9 cellular contexts compared by ENCODE assay signal in the genomic region with DNA sequence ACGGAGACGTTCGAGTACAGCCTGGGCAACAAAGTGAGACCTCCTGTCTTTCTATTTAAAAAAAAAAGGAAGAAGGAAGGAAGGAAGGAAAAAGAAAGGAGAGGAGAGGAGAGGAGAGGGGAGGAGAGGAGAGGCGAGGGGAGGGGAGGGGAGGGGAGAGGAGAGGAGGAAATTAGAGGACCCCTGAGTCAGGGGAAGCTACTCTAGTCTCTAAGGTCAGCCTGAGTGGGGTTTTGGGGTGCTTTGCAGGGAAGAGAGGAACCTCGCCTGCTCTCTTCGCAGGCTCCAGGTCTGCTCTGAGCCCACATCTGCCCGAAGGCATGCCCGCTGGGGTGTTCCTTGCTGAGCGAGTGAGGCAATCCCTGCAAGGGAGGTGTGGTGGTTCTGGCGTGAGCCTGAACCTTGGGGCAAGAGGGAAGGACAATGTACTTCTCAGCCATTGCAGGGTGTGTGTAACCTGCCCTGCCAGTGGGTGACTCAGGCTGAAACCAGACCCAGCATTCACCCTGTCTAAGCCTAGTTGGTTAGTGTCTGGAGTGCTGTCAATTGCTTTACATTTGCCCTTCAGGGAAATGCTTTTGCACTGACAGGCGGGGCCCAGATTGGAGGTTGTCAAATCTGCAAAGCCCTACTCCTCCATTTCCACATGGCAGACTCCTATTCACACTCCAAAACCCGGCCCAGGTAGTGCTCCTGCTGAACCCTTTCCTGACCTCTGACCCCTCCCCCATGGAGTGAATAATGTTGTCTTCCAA. TPM values are rescaled to one million over a fixed set of nuclear protein-coding genes. Genes with fewer than 3 reads are reported as not detected.
DNase-seq lines count a peak whose midpoint lies in the region; ATAC-seq, FAIRE-seq and TF ChIP-seq lines count a peak whose summit lies in the region.
"Had no signal": no experiment of that assay in that cellular context is flagged by ENCODE, and none has a peak within 500 bp of the region (broad histone marks: within the 10 kb centered on the region; RNA-seq: fewer than 3 reads in every experiment).

No MANE protein-coding gene starts in this region.

- H3F3A ChIP-seq in smooth muscle cell (ENCODE audit: low read depth), result no peaks in the 10 kb centered on the region

- no peak for TF ChIP-seq CTCF in smooth muscle cell (IDR thresholded peaks at IDR 0.05; ENCODE audit: borderline replicate concordance, insufficient read depth, poor library complexity, severe bottlenecking)

- no peaks in the 10 kb centered on the region for H3K36me3 Mint-ChIP-seq in dendritic cell treated with granulocyte-macrophage colony-stimulating factor and Interleukin-4, amounts not matched to agents 40 ng/mL and 50 ng/mL, for 4 days (ENCODE audit: low read depth)

- 35% methylated on average over 11 of the region's 12 CpGs for WGBS in smooth muscle cell (ENCODE audit: low lambda C conversion rate)

- H3K4me1 ChIP-seq in smooth muscle cell (ENCODE audit: low read depth), result no peaks in the 10 kb centered on the region

- peak; percentile 21 for DNase-seq in NK-92 treated with Interleukin-12 subunit alpha and Interleukin-12 subunit beta, amount 100 ng/mL, for 24 hours (lab: John Stamatoyannopoulos, UW)
- no peak for DNase-seq in NK-92 (lab: John Stamatoyannopoulos, UW; ENCODE audit: unreplicated experiment)
- DNase-seq in NOMO-1 treated with dmso at 0.1 percent for 144 hours (lab: John Stamatoyannopoulos, UW; ENCODE audit: unreplicated experiment), result peak; percentile 87
- DNase-seq in smooth muscle cell (lab: John Stamatoyannopoulos, UW; ENCODE audit: unreplicated experiment), result no peak
- no peak for DNase-seq in GM19239 (ENCODE audit: insufficient read length, low spot score)
- no peak for DNase-seq in activated CD4-positive, alpha-beta T cell treated with anti-CD3 and anti-CD28 coated beads, Interleukin-2, amount 50 U/mL, for 1 hour
- DNase-seq: activated T-cell treated with anti-CD3 and anti-CD28 coated beads, Interleukin-2, amount 50 U/mL, for 4 hours had no signal

- H3K4me1 Mint-ChIP-seq in dendritic cell treated with granulocyte-macrophage colony-stimulating factor and Interleukin-4, amounts not matched to agents 40 ng/mL and 50 ng/mL, for 4 days (ENCODE audit: low read depth), result peaks cover 53% of the 10 kb centered on the region

- no peak overlapping the region for H3K4me2 ChIP-seq in smooth muscle cell

- intact Hi-C loops in dendritic cell treated with granulocyte-macrophage colony-stimulating factor and Interleukin-4, amounts not matched to agents 40 ng/mL and 50 ng/mL, for 4 days (cut with micrococcal nuclease), result no loop called here

- no peaks in the 10 kb centered on the region for H3K9me3 ChIP-seq in smooth muscle cell (replicated peaks; ENCODE audit: low read depth)

- ATAC-seq in HG02884 (IDR thresholded peaks at IDR 0.05; ENCODE audit: unreplicated experiment), result no peak

- no peaks in the 10 kb centered on the region for H3K79me2 ChIP-seq in smooth muscle cell (ENCODE audit: low read depth)

- peak overlapping the region; percentile 76 for H3K27ac Mint-ChIP-seq in dendritic cell treated with granulocyte-macrophage colony-stimulating factor and Interleukin-4, amounts not matched to agents 40 ng/mL and 50 ng/mL, for 4 days

- H3K36me3 ChIP-seq in smooth muscle cell (ENCODE audit: low read depth), result no peaks in the 10 kb centered on the region

- no peaks in the 10 kb centered on the region for H3K27me3 ChIP-seq in smooth muscle cell (ENCODE audit: low read depth)

- H3K27ac ChIP-seq in smooth muscle cell (ENCODE audit: low read depth), result peak overlapping the region; percentile 81

- no peak overlapping the region for H3K9ac ChIP-seq in smooth muscle cell (ENCODE audit: low read depth)

- peaks cover 38% of the 10 kb centered on the region for H3K27me3 Mint-ChIP-seq in dendritic cell treated with granulocyte-macrophage colony-stimulating factor and Interleukin-4, amounts not matched to agents 40 ng/mL and 50 ng/mL, for 4 days

- no peak for FAIRE-seq in GM19239 (lab: Jason Lieb, UNC)

- H4K20me1 ChIP-seq in smooth muscle cell (ENCODE audit: low read depth), result no peaks in the 10 kb centered on the region

- no peak overlapping the region for H3K4me3 ChIP-seq in smooth muscle cell

- no peak overlapping the region for H3K4me3 Mint-ChIP-seq in dendritic cell treated with granulocyte-macrophage colony-stimulating factor and Interleukin-4, amounts not matched to agents 40 ng/mL and 50 ng/mL, for 4 days
- H3K4me3 Mint-ChIP-seq: activated T-cell treated with anti-CD3 and anti-CD28 coated beads, Interleukin-2, amount 50 U/mL, for 4 hours had no signal

- H2AFZ ChIP-seq in smooth muscle cell (ENCODE audit: low read depth), result no peak overlapping the region

- no peaks in the 10 kb centered on the region for H3K9me3 Mint-ChIP-seq in dendritic cell treated with granulocyte-macrophage colony-stimulating factor and Interleukin-4, amounts not matched to agents 40 ng/mL and 50 ng/mL, for 4 days
- H3K9me3 Mint-ChIP-seq: activated T-cell treated with anti-CD3 and anti-CD28 coated beads, Interleukin-2, amount 50 U/mL, for 4 hours had no signal

RNA-seq across cellular contexts. Expression of a gene that starts 15.3 kb away (rescaled TPM):
- total RNA-seq in smooth muscle cell, result 4.9 and 6.3 TPM in 2 replicates
- 5.9 and 27.2 TPM in 2 replicates for polyA plus RNA-seq in smooth muscle cell

RNA-seq across cellular contexts. Expression of a gene that starts 21.4 kb away (rescaled TPM):
- total RNA-seq in smooth muscle cell, result 11.2 and 11.6 TPM in 2 replicates
- 14.2 and 20.7 TPM in 2 replicates for polyA plus RNA-seq in smooth muscle cell

RNA-seq across cellular contexts. Expression of a gene that starts 35.6 kb away (rescaled TPM):
- total RNA-seq in smooth muscle cell, result 0.09 and 0.40 TPM in 2 replicates
- polyA plus RNA-seq in smooth muscle cell, result 1.2 and 1.3 TPM in 2 replicates
- total RNA-seq: activated T-cell treated with anti-CD3 and anti-CD28 coated beads, Interleukin-2, amount 50 U/mL, for 4 hours had no signal

RNA-seq across cellular contexts. Expression of a gene that starts 58.9 kb away (rescaled TPM):
- 13.5 and 15.4 TPM in 2 replicates for total RNA-seq in smooth muscle cell
- 37.2 and 38.9 TPM in 2 replicates for polyA plus RNA-seq in smooth muscle cell

Comparison
In these comparisons a context has a peak if more than half of its experiments do, and no peak if none do; other contexts are left out.
1. DNase-seq: peak in NK-92 treated with Interleukin-12 subunit alpha and Interleukin-12 subunit beta, amount 100 ng/mL, for 24 hours (single experiment) and NOMO-1 treated with dmso at 0.1 percent for 144 hours (single experiment); none in NK-92 (single experiment), smooth muscle cell (single experiment), GM19239 (single experiment) and activated CD4-positive, alpha-beta T cell treated with anti-CD3 and anti-CD28 coated beads, Interleukin-2, amount 50 U/mL, for 1 hour (single experiment).